15 cellular contexts compared by ENCODE assay signal in the genomic region with DNA sequence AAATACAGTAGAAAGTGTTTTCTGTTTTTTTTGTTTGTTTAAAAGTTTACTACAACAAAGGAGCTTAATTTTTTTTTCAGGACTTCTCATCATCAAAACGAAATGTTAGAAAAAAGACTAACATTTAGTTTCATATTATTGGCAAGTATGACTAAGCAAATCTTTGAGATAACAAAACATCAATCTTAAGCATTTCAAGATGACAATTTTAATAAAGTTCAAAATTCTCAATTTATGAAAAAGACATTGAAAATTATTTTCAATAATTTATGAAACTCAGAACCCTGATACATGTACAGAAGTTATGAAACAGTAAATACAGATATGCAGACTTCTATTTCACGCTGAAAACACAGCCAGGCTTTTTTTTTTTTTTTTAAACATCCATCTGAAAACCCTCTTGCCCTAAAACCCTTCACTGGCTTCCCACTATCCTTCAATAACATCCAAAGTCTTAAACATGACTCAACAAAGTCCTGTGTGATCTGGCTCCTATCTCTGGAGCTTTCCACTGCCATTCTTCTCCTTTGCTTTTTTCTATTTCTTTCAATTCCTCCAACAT. TPM values are rescaled to one million over a fixed set of nuclear protein-coding genes. Genes with fewer than 3 reads are reported as not detected.
A peak's percentile ranks its signal among the peaks of the same experiment; 100 is the strongest.
DNase-seq lines count a peak whose midpoint lies in the region; ATAC-seq, FAIRE-seq and TF ChIP-seq lines count a peak whose summit lies in the region.
"Had no signal": no experiment of that assay in that cellular context is flagged by ENCODE, and none has a peak within 500 bp of the region (broad histone marks: within the 10 kb centered on the region; RNA-seq: fewer than 3 reads in every experiment).

No MANE protein-coding gene starts in this region.

- H3K4me1 Mint-ChIP-seq in activated naive CD8-positive, alpha-beta T cell treated with anti-CD3 and anti-CD28 coated beads, Interleukin-2, amount 10 ng/mL, durations not matched to agents 7 days and 5 days = peaks cover 43% of the 10 kb centered on the region

- 100% methylated on average over 1 of the region's 2 CpGs; no CpG with 5 or more reads in 1 of the 2 experiments for WGBS in mesodermal cell (ENCODE audit: insufficient coverage in 2 of 2), 2 experiments

- peak; percentile 47 for FAIRE-seq in A204.1 (lab: Jason Lieb, UNC)

- no peaks in the 10 kb centered on the region for H3K27me3 Mint-ChIP-seq in activated naive CD8-positive, alpha-beta T cell treated with anti-CD3 and anti-CD28 coated beads, Interleukin-2, amount 10 ng/mL, durations not matched to agents 7 days and 5 days

- peaks cover under 1% of the 10 kb centered on the region for H3K9me3 ChIP-seq in mesodermal cell (ENCODE audit: control insufficient read depth, low read length)
- H3K9me3 ChIP-seq: HAP-1, heart right ventricle had no signal

- peaks cover 8% of the 10 kb centered on the region for H3K4me1 ChIP-seq in mesodermal cell (ENCODE audit: control insufficient read depth, insufficient read depth, low read length, poor library complexity, severe bottlenecking)

- no peak for ATAC-seq in activated naive CD8-positive, alpha-beta T cell treated with anti-CD3 and anti-CD28 coated beads, Interleukin-2, amount 10 ng/mL, durations not matched to agents 7 days and 5 days (ENCODE audit: low read depth)
- ATAC-seq in GM21367 (IDR thresholded peaks at IDR 0.05; ENCODE audit: unreplicated experiment) (no peak), HG03039 (IDR thresholded peaks at IDR 0.05; ENCODE audit: unreplicated experiment) (no peak), HG02678 (IDR thresholded peaks at IDR 0.05; ENCODE audit: unreplicated experiment) (no peak), left colon (no peak)
- ATAC-seq: heart right ventricle, Panc1 had no signal

- H3K4me3 ChIP-seq in mesodermal cell (ENCODE audit: extremely low read depth, insufficient read depth, low read length, poor library complexity, severe bottlenecking) = no peak overlapping the region
- H3K4me3 ChIP-seq: heart right ventricle had no signal

- peak overlapping the region; percentile 65 for H3K27ac ChIP-seq in mesodermal cell (ENCODE audit: low read depth, low read length, severe bottlenecking)
- H3K27ac ChIP-seq: C4-2B had no signal

- DNase-seq in HEK293T (ENCODE audit: extremely low spot score) (no peak), left colon (no peak)
- DNase-seq in activated naive CD8-positive, alpha-beta T cell treated with anti-CD3 and anti-CD28 coated beads, Interleukin-2, amount 10 ng/mL, durations not matched to agents 7 days and 5 days = no peak
- DNase-seq: activated CD4-positive, alpha-beta T cell treated with anti-CD3 and anti-CD28 coated beads for 4 hours; heart right ventricle; NCI-H187 treated with DMSO at 0.1 percent for 48 hours; nucleus accumbens had no signal

- H3K27ac Mint-ChIP-seq in activated naive CD8-positive, alpha-beta T cell treated with anti-CD3 and anti-CD28 coated beads, Interleukin-2, amount 10 ng/mL, durations not matched to agents 7 days and 5 days = peak overlapping the region; percentile 53

- CTCF ChIA-PET in HEK293T (lab: Yijun Ruan, JAX) = interaction anchor here (1.4 to 2.6 kb wide), 2 partner anchors 11 to 141 kb away, joined by 3 to 10 read pairs; no protein-coding TSS in a partner anchor

- H3K36me3 ChIP-seq in mesodermal cell (ENCODE audit: control insufficient read depth, insufficient read depth, low read length) = peaks cover 27% of the 10 kb centered on the region

- H3K36me3 Mint-ChIP-seq in activated naive CD8-positive, alpha-beta T cell treated with anti-CD3 and anti-CD28 coated beads, Interleukin-2, amount 10 ng/mL, durations not matched to agents 7 days and 5 days = peaks cover 32% of the 10 kb centered on the region

- H3K4me3 Mint-ChIP-seq in activated naive CD8-positive, alpha-beta T cell treated with anti-CD3 and anti-CD28 coated beads, Interleukin-2, amount 10 ng/mL, durations not matched to agents 7 days and 5 days = no peak overlapping the region

- intact Hi-C loops in left colon (cut with DNase I, micrococcal nuclease) = no loop called here

- POLR2A ChIA-PET in HEK293T (lab: Yijun Ruan, JAX) = no interaction called here
- POLR2A ChIA-PET in activated naive CD8-positive, alpha-beta T cell treated with anti-CD3 and anti-CD28 coated beads, Interleukin-2, amount 10 ng/mL, durations not matched to agents 7 days and 5 days (lab: Charles Lee) = interaction anchor here (1.6 to 1.9 kb wide), 2 partner anchors 10 to 16 kb away, joined by 4 to 7 read pairs; no protein-coding TSS in a partner anchor

- H3K9me3 Mint-ChIP-seq in activated naive CD8-positive, alpha-beta T cell treated with anti-CD3 and anti-CD28 coated beads, Interleukin-2, amount 10 ng/mL, durations not matched to agents 7 days and 5 days = no peaks in the 10 kb centered on the region

TF ChIP-seq in HEK293T, 16 proteins besides CTCF, POLR2A, EP300 and RAD21:
- no peak for TF ChIP-seq FOXK2 (IDR thresholded peaks at IDR 0.05)
- peak; percentile 57; the same call in 1 of the 2 replicates for TF ChIP-seq ZNF384 (IDR thresholded peaks at IDR 0.05)

RNA-seq across cellular contexts. Expression of gene RBM26, which starts 3.9 kb away (rescaled TPM):
- 10 to 100 TPM; 64.8 to 66.1 TPM for total RNA-seq in activated naive CD8-positive, alpha-beta T cell treated with anti-CD3 and anti-CD28 coated beads, Interleukin-2, amount 10 ng/mL, durations not matched to agents 7 days and 5 days
- polyA plus RNA-seq in mesodermal cell (2013, experiment 1 of 2) = 41.5 TPM
- polyA plus RNA-seq in mesodermal cell (2013, experiment 2 of 2) = 44.3 TPM
- 10 to 100 TPM; 28.6 to 32.8 TPM for total RNA-seq in left colon
